22 cellular contexts compared by ENCODE assay signal in genomic region chr1:17669866-17670451, GRCh38.
A peak's percentile ranks its signal among the peaks of the same experiment; 100 is the strongest.
DNase-seq lines count a peak whose midpoint lies in the region; TF ChIP-seq lines count a peak whose summit lies in the region.
"Had no signal": no experiment of that assay in that cellular context is flagged by ENCODE, and none has a peak within 500 bp of the region (broad histone marks: within the 10 kb centered on the region; RNA-seq: fewer than 3 reads in every experiment).

No MANE protein-coding gene starts in this region.

- no peak overlapping the region for H3K4me2 ChIP-seq in MM.1S (ENCODE audit: low read depth, low read length)
- H3K4me2 ChIP-seq: KMS-11 had no signal

- no peaks in the 10 kb centered on the region for H3K9me2 ChIP-seq in MM.1S (replicated peaks; ENCODE audit: insufficient read depth, low read length)

- no peaks in the 10 kb centered on the region for H3F3A ChIP-seq in MM.1S (ENCODE audit: insufficient read depth, low read length)

- H3K36me3 ChIP-seq in endodermal cell (ENCODE audit: control insufficient read depth, insufficient read depth, low read length) (no peaks in the 10 kb centered on the region), right atrium auricular region (peaks cover 45% of the 10 kb centered on the region), MM.1S (replicated peaks; ENCODE audit: insufficient read depth, low read length) (no peaks in the 10 kb centered on the region)
- H3K36me3 ChIP-seq: breast epithelium had no signal

- WGBS in endodermal cell (ENCODE audit: insufficient coverage in 1 of 2, insufficient read length in 1 of 2), 2 experiments: 94 to 95% methylated on average over 19 to 26 of the region's 26 CpGs

- H3K4me1 ChIP-seq in endodermal cell (ENCODE audit: control insufficient read depth, insufficient read depth, low read length) (no peaks in the 10 kb centered on the region), right atrium auricular region (peaks cover 0 to 25% of the 10 kb centered on the region in 2 donors), MM.1S (ENCODE audit: low read length) (no peaks in the 10 kb centered on the region)
- H3K4me1 ChIP-seq: breast epithelium, parathyroid adenoma had no signal

- TF ChIP-seq CTCF in endodermal cell (conservative IDR thresholded peaks at IDR 0.05): no peak
- no peak for TF ChIP-seq CTCF in right atrium auricular region (IDR thresholded peaks at IDR 0.05)
- TF ChIP-seq CTCF in MM.1S (IDR thresholded peaks at IDR 0.05; ENCODE audit: low read length): no peak

- H3K27ac Mint-ChIP-seq in endodermal cell: no peak overlapping the region
- H3K27ac Mint-ChIP-seq: activated B cell treated with CpG ODN at 0.5 μM for 24 hours; activated CD4-positive, alpha-beta memory T cell treated with anti-CD3 and anti-CD28 coated beads for 36 hours; natural killer cell had no signal

- in situ Hi-C loops in G401 (cut with HindIII; ENCODE audit: low sequenced_read_pairs): no loop called here

- H3K9me3 Mint-ChIP-seq in endodermal cell: no peaks in the 10 kb centered on the region
- H3K9me3 Mint-ChIP-seq: activated B cell treated with CpG ODN at 0.5 μM for 24 hours; activated CD4-positive, alpha-beta memory T cell treated with anti-CD3 and anti-CD28 coated beads for 36 hours; natural killer cell had no signal

- H3K9ac ChIP-seq in endodermal cell (ENCODE audit: extremely low read depth, low read length, poor library complexity, severe bottlenecking) (no peak overlapping the region), MM.1S (ENCODE audit: low read length) (no peak overlapping the region)
- H3K9ac ChIP-seq: KMS-11, parathyroid adenoma had no signal

- peak; percentile 80 for DNase-seq in G401 (ENCODE audit: low spot score)
- no peak for DNase-seq in endodermal cell
- peak; percentile 62 for DNase-seq in right atrium auricular region (ENCODE audit: low spot score)
- DNase-seq in putamen (ENCODE audit: low spot score): peak; percentile 31
- DNase-seq in iPS-NIHi11 (ENCODE audit: low spot score): no peak
- no peak for DNase-seq in LoVo (ENCODE audit: low spot score)
- no peak for DNase-seq in NAMALWA (ENCODE audit: low spot score)
- no peak for DNase-seq in MM.1S
- DNase-seq: activated B cell treated with CpG ODN at 0.5 μM for 24 hours; activated CD4-positive, alpha-beta memory T cell treated with anti-CD3 and anti-CD28 coated beads for 36 hours; activated effector memory CD4-positive, alpha-beta T cell treated with anti-CD3 and anti-CD28 coated beads, Interleukin-2, amount 50 U/mL, for 16 hours; dermis blood vessel endothelial cell; hippocampal formation; mesendoderm; MV-4-11; natural killer cell; NCI-H187; NCI-H69; RPMI8226 had no signal

- no peak overlapping the region for H3K4me3 Mint-ChIP-seq in endodermal cell
- H3K4me3 Mint-ChIP-seq: activated B cell treated with CpG ODN at 0.5 μM for 24 hours; activated CD4-positive, alpha-beta memory T cell treated with anti-CD3 and anti-CD28 coated beads for 36 hours; natural killer cell had no signal

- no peaks in the 10 kb centered on the region for H3K79me2 ChIP-seq in MM.1S (ENCODE audit: low read length)
- H3K79me2 ChIP-seq: parathyroid adenoma had no signal

- H2AFZ ChIP-seq in MM.1S (ENCODE audit: low read length): no peak overlapping the region
- H2AFZ ChIP-seq: parathyroid adenoma had no signal

- no peaks in the 10 kb centered on the region for H3K27me3 ChIP-seq in endodermal cell (ENCODE audit: control insufficient read depth, insufficient read depth, low read length, poor library complexity, severe bottlenecking)
- H3K27me3 ChIP-seq in right atrium auricular region: no peaks in the 10 kb centered on the region
- H3K27me3 ChIP-seq in MM.1S (replicated peaks; ENCODE audit: insufficient read depth, low read length): peaks cover 93% of the 10 kb centered on the region
- H3K27me3 ChIP-seq: breast epithelium had no signal

- H3K9me3 ChIP-seq in endodermal cell (ENCODE audit: control insufficient read depth, low read length): no peaks in the 10 kb centered on the region
- no peaks in the 10 kb centered on the region for H3K9me3 ChIP-seq in right atrium auricular region
- H3K9me3 ChIP-seq in MM.1S (replicated peaks; ENCODE audit: insufficient read depth, low read length): no peaks in the 10 kb centered on the region
- H3K9me3 ChIP-seq: breast epithelium had no signal

- no peaks in the 10 kb centered on the region for H3K27me3 Mint-ChIP-seq in endodermal cell (ENCODE audit: insufficient read depth)
- H3K27me3 Mint-ChIP-seq: activated B cell treated with CpG ODN at 0.5 μM for 24 hours; activated CD4-positive, alpha-beta memory T cell treated with anti-CD3 and anti-CD28 coated beads for 36 hours had no signal

- H3K36me3 Mint-ChIP-seq in endodermal cell (ENCODE audit: low read depth): peaks cover 2% of the 10 kb centered on the region
- H3K36me3 Mint-ChIP-seq: activated CD4-positive, alpha-beta memory T cell treated with anti-CD3 and anti-CD28 coated beads for 36 hours; natural killer cell had no signal

- H3K4me3 ChIP-seq in endodermal cell (ENCODE audit: low read length): no peak overlapping the region
- H3K4me3 ChIP-seq in right atrium auricular region: no peak overlapping the region
- H3K4me3 ChIP-seq in MM.1S (ENCODE audit: low read length): no peak overlapping the region
- H3K4me3 ChIP-seq: breast epithelium had no signal

- H3K27ac ChIP-seq in endodermal cell (ENCODE audit: low read depth, low read length): peak overlapping the region; percentile 44
- H3K27ac ChIP-seq in right atrium auricular region: peak overlapping the region; percentile 16 to 23
- no peak overlapping the region for H3K27ac ChIP-seq in MM.1S (ENCODE audit: low read length)
- H3K27ac ChIP-seq: breast epithelium, KMS-11, parathyroid adenoma had no signal

- H3K4me1 Mint-ChIP-seq in endodermal cell: no peaks in the 10 kb centered on the region
- H3K4me1 Mint-ChIP-seq: natural killer cell had no signal

- no peaks in the 10 kb centered on the region for H4K20me1 ChIP-seq in MM.1S (ENCODE audit: insufficient read depth, low read length)

Comparison
In these comparisons a context has a peak if more than half of its experiments do, and no peak if none do; other contexts are left out.
1. DNase-seq: peak in G401 (single experiment), right atrium auricular region (single experiment) and putamen (single experiment); none in endodermal cell (single experiment), iPS-NIHi11 (single experiment), LoVo (single experiment), NAMALWA (single experiment) and MM.1S (single experiment).